In the genomic region with DNA sequence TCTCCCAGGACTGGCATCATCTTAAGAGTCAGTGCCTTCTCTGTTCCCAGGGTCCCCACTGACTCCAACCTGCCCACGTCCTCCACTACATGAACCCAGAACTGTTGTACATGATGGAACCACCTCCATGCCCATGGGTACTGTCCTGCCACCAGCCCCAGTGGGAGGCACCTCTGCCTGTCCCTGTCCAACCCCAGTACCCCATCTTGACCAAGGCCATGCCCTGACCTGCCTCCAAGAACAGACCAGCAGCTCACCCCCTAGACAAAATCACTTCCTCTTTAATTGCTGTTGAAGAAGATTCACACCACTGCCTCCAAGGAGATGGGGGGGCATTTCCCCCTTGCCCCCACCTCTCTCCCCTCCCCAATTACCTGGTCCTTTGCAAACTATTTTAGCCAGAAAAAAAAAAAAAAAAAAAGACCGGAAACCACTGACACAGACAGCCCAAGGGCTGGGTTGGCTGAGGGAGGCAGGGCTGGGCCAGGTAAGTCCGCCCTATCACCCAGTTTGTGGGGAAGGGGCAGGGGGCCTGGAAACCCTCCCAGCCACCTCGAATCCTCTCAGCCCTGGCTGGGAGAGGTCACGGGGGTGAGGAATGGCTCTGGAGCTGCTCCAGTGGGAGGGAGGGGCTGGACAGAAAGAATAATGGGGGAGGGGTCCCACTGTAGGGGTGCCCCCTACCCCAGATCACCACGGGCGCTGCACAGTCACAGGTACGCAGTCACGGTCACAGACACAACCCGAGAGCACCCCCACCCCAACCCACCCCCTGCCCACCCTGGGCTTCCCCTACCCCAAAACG, we compare ENCODE assay signal across 12 cellular contexts. TPM values are rescaled to one million over a fixed set of nuclear protein-coding genes. Genes with fewer than 3 reads are reported as not detected.
DNase-seq lines count a peak whose midpoint lies in the region; TF ChIP-seq lines count a peak whose summit lies in the region.
"Had no signal": no experiment of that assay in that cellular context is flagged by ENCODE, and none has a peak within 500 bp of the region (broad histone marks: within the 10 kb centered on the region; RNA-seq: fewer than 3 reads in every experiment).

No MANE protein-coding gene starts in this region.

- peaks cover 2% of the 10 kb centered on the region for H3K36me3 Mint-ChIP-seq in activated naive CD8-positive, alpha-beta T cell
- peaks cover 18% of the 10 kb centered on the region for H3K36me3 Mint-ChIP-seq in activated naive CD8-positive, alpha-beta T cell treated with anti-CD3 and anti-CD28 coated beads for 36 hours
- H3K36me3 Mint-ChIP-seq in IgD-negative memory B cell (peaks cover 6% of the 10 kb centered on the region), endodermal cell (ENCODE audit: low read depth) (peaks cover 20% of the 10 kb centered on the region)
- H3K36me3 Mint-ChIP-seq in activated T-helper 2 cell treated with anti-CD3 and anti-CD28 coated beads, Interferon-gamma antibody, Interleukin-2, Interleukin-4, amounts not matched to agents 10 μg/mL and 5 μg/mL and 100 μg/mL, durations not matched to agents 14 hours and 24 hours and 36 hours (ENCODE audit: low read depth): peaks cover 39% of the 10 kb centered on the region

- no peak overlapping the region for H3K4me3 Mint-ChIP-seq in activated naive CD8-positive, alpha-beta T cell
- H3K4me3 Mint-ChIP-seq in activated naive CD8-positive, alpha-beta T cell treated with anti-CD3 and anti-CD28 coated beads for 36 hours: no peak overlapping the region
- peak overlapping the region in 3 of 4 donors; percentile 6 to 79 (median 72) for H3K4me3 Mint-ChIP-seq in IgD-negative memory B cell
- H3K4me3 Mint-ChIP-seq in endodermal cell: no peak overlapping the region
- H3K4me3 Mint-ChIP-seq in activated T-helper 2 cell treated with anti-CD3 and anti-CD28 coated beads, Interferon-gamma antibody, Interleukin-2, Interleukin-4, amounts not matched to agents 10 μg/mL and 5 μg/mL and 100 μg/mL, durations not matched to agents 14 hours and 24 hours and 36 hours (ENCODE audit: low read depth): no peak overlapping the region
- H3K4me3 Mint-ChIP-seq: activated naive CD4-positive, alpha-beta T cell treated with anti-CD3 and anti-CD28 coated beads, Interleukin-2, amount 10 ng/mL, durations not matched to agents 7 days and 5 days had no signal

- no peaks in the 10 kb centered on the region for H3K27me3 Mint-ChIP-seq in activated naive CD8-positive, alpha-beta T cell
- no peaks in the 10 kb centered on the region for H3K27me3 Mint-ChIP-seq in activated naive CD8-positive, alpha-beta T cell treated with anti-CD3 and anti-CD28 coated beads for 36 hours
- H3K27me3 Mint-ChIP-seq in IgD-negative memory B cell: no peaks in the 10 kb centered on the region
- peaks cover 74% of the 10 kb centered on the region for H3K27me3 Mint-ChIP-seq in endodermal cell (ENCODE audit: insufficient read depth)
- H3K27me3 Mint-ChIP-seq in activated T-helper 2 cell treated with anti-CD3 and anti-CD28 coated beads, Interferon-gamma antibody, Interleukin-2, Interleukin-4, amounts not matched to agents 10 μg/mL and 5 μg/mL and 100 μg/mL, durations not matched to agents 14 hours and 24 hours and 36 hours (ENCODE audit: low read depth): no peaks in the 10 kb centered on the region
- H3K27me3 Mint-ChIP-seq: activated naive CD4-positive, alpha-beta T cell treated with anti-CD3 and anti-CD28 coated beads, Interleukin-2, amount 10 ng/mL, durations not matched to agents 7 days and 5 days had no signal

- H3K4me1 ChIP-seq in endodermal cell (ENCODE audit: control insufficient read depth, insufficient read depth, low read length): no peaks in the 10 kb centered on the region
- peaks cover 27% of the 10 kb centered on the region for H3K4me1 ChIP-seq in suprapubic skin

- no peak for TF ChIP-seq CTCF in endodermal cell (conservative IDR thresholded peaks at IDR 0.05)
- no peak for TF ChIP-seq CTCF in suprapubic skin (IDR thresholded peaks at IDR 0.05)

- H3K9me3 ChIP-seq in endodermal cell (ENCODE audit: control insufficient read depth, low read length): no peaks in the 10 kb centered on the region
- H3K9me3 ChIP-seq in suprapubic skin: no peaks in the 10 kb centered on the region

- DNase-seq in activated naive CD8-positive, alpha-beta T cell treated with anti-CD3 and anti-CD28 coated beads for 36 hours: no peak
- DNase-seq in endodermal cell (peak; percentile 42), suprapubic skin (ENCODE audit: low spot score in 2 of 2) (no peak), NCI-H1694 (lab: John Stamatoyannopoulos, UW) (no peak), hepatic stellate cell (ENCODE audit: low spot score) (no peak)
- no peak for DNase-seq in activated T-helper 2 cell treated with anti-CD3 and anti-CD28 coated beads, Interferon-gamma antibody, Interleukin-2, Interleukin-4, amounts not matched to agents 10 μg/mL and 5 μg/mL and 100 μg/mL, durations not matched to agents 14 hours and 24 hours and 36 hours (ENCODE audit: low spot score)
- DNase-seq: Karpas-422; NK-92 treated with Interleukin-12 subunit alpha and Interleukin-12 subunit beta, amount 100 ng/mL, for 24 hours; stimulated activated naive CD4-positive, alpha-beta T cell treated with Interleukin-2 at 50 U/mL for 16 hours had no signal

- peaks cover 16% of the 10 kb centered on the region for H3K4me1 Mint-ChIP-seq in activated naive CD8-positive, alpha-beta T cell (ENCODE audit: low read depth)
- peaks cover 4% of the 10 kb centered on the region for H3K4me1 Mint-ChIP-seq in activated naive CD8-positive, alpha-beta T cell treated with anti-CD3 and anti-CD28 coated beads for 36 hours
- H3K4me1 Mint-ChIP-seq in IgD-negative memory B cell (peaks cover 8 to 16% (median 15%) of the 10 kb centered on the region in 3 donors), endodermal cell (peaks cover 4% of the 10 kb centered on the region)
- no peaks in the 10 kb centered on the region for H3K4me1 Mint-ChIP-seq in activated T-helper 2 cell treated with anti-CD3 and anti-CD28 coated beads, Interferon-gamma antibody, Interleukin-2, Interleukin-4, amounts not matched to agents 10 μg/mL and 5 μg/mL and 100 μg/mL, durations not matched to agents 14 hours and 24 hours and 36 hours (ENCODE audit: low read depth)

- intact Hi-C loops in activated T-helper 2 cell treated with anti-CD3 and anti-CD28 coated beads, Interferon-gamma antibody, Interleukin-2, Interleukin-4, amounts not matched to agents 10 μg/mL and 5 μg/mL and 100 μg/mL, durations not matched to agents 14 hours and 24 hours and 36 hours (cut with micrococcal nuclease): no loop called here

- no peak for TF ChIP-seq POLR2A in suprapubic skin (IDR thresholded peaks at IDR 0.05)

- no peak overlapping the region for H3K4me3 ChIP-seq in endodermal cell (ENCODE audit: low read length)
- peak overlapping the region; percentile 82 for H3K4me3 ChIP-seq in suprapubic skin

- peaks cover 75% of the 10 kb centered on the region for H3K27me3 ChIP-seq in endodermal cell (ENCODE audit: control insufficient read depth, insufficient read depth, low read length, poor library complexity, severe bottlenecking)
- H3K27me3 ChIP-seq in suprapubic skin: no peaks in the 10 kb centered on the region

- WGBS in endodermal cell (ENCODE audit: insufficient coverage in 1 of 2, insufficient read length in 1 of 2), 2 experiments: 56 to 100% methylated on average over 1 to 5 of the region's 11 CpGs
- 50% methylated on average over 11 of the region's 11 CpGs for WGBS in suprapubic skin

- H3K36me3 ChIP-seq in endodermal cell (ENCODE audit: control insufficient read depth, insufficient read depth, low read length) (peaks cover 8% of the 10 kb centered on the region), suprapubic skin (peaks cover 20% of the 10 kb centered on the region)

- no peak overlapping the region for H3K9ac ChIP-seq in endodermal cell (ENCODE audit: extremely low read depth, low read length, poor library complexity, severe bottlenecking)

- H3K27ac Mint-ChIP-seq in activated naive CD8-positive, alpha-beta T cell: peak overlapping the region; percentile 50
- H3K27ac Mint-ChIP-seq in activated naive CD8-positive, alpha-beta T cell treated with anti-CD3 and anti-CD28 coated beads for 36 hours: no peak overlapping the region
- H3K27ac Mint-ChIP-seq in IgD-negative memory B cell: peak overlapping the region; percentile 44 to 73 (median 59)
- H3K27ac Mint-ChIP-seq in endodermal cell: no peak overlapping the region
- H3K27ac Mint-ChIP-seq in activated T-helper 2 cell treated with anti-CD3 and anti-CD28 coated beads, Interferon-gamma antibody, Interleukin-2, Interleukin-4, amounts not matched to agents 10 μg/mL and 5 μg/mL and 100 μg/mL, durations not matched to agents 14 hours and 24 hours and 36 hours: no peak overlapping the region

- no peaks in the 10 kb centered on the region for H3K9me3 Mint-ChIP-seq in activated naive CD8-positive, alpha-beta T cell (ENCODE audit: low read depth)
- H3K9me3 Mint-ChIP-seq in activated naive CD8-positive, alpha-beta T cell treated with anti-CD3 and anti-CD28 coated beads for 36 hours: no peaks in the 10 kb centered on the region
- H3K9me3 Mint-ChIP-seq in IgD-negative memory B cell (no peaks in the 10 kb centered on the region), endodermal cell (peaks cover 2% of the 10 kb centered on the region)
- H3K9me3 Mint-ChIP-seq in activated T-helper 2 cell treated with anti-CD3 and anti-CD28 coated beads, Interferon-gamma antibody, Interleukin-2, Interleukin-4, amounts not matched to agents 10 μg/mL and 5 μg/mL and 100 μg/mL, durations not matched to agents 14 hours and 24 hours and 36 hours: no peaks in the 10 kb centered on the region
- H3K9me3 Mint-ChIP-seq: activated naive CD4-positive, alpha-beta T cell treated with anti-CD3 and anti-CD28 coated beads, Interleukin-2, amount 10 ng/mL, durations not matched to agents 7 days and 5 days had no signal

- H3K27ac ChIP-seq in endodermal cell (ENCODE audit: low read depth, low read length) (no peak overlapping the region), suprapubic skin (no peak overlapping the region)

- no peak for TF ChIP-seq EP300 in suprapubic skin (IDR thresholded peaks at IDR 0.05)

RNA-seq across cellular contexts. Expression of a gene that starts 13.4 kb away (rescaled TPM):
- total RNA-seq in activated naive CD8-positive, alpha-beta T cell treated with anti-CD3 and anti-CD28 coated beads for 36 hours: 10 to 100 TPM; 22.6 to 23.8 TPM
- 4.1 TPM for polyA plus RNA-seq in IgD-negative memory B cell
- total RNA-seq in endodermal cell: under 1 TPM in 1 of 2 donors, not detected in 1; 0.44 TPM
- polyA plus RNA-seq in endodermal cell (2013, experiment 1 of 2): 4.9 TPM
- polyA plus RNA-seq in endodermal cell (2013, experiment 2 of 2): 3.9 TPM
- total RNA-seq in suprapubic skin: 1 to 10 TPM in 3 of 4 donors, under 1 TPM in 1; 0.45 to 1.4 (median 1.3) TPM
- 28.9 and 29.0 TPM in 2 replicates for total RNA-seq in activated T-helper 2 cell treated with anti-CD3 and anti-CD28 coated beads, Interferon-gamma antibody, Interleukin-2, Interleukin-4, amounts not matched to agents 10 μg/mL and 5 μg/mL and 100 μg/mL, durations not matched to agents 14 hours and 24 hours and 36 hours

RNA-seq across cellular contexts. Expression of a gene that starts 19.7 kb away (rescaled TPM):
- total RNA-seq in activated naive CD8-positive, alpha-beta T cell treated with anti-CD3 and anti-CD28 coated beads for 36 hours: 1 to 10 TPM; 5.7 TPM
- polyA plus RNA-seq in IgD-negative memory B cell: 52.8 TPM
- total RNA-seq in endodermal cell: 10 to 100 TPM; 21.7 to 27.8 TPM
- polyA plus RNA-seq in endodermal cell (2013, experiment 1 of 2): 36.0 TPM
- polyA plus RNA-seq in endodermal cell (2013, experiment 2 of 2): 29.0 TPM
- total RNA-seq in suprapubic skin: 10 to 100 TPM; 29.8 to 54.7 (median 36.8) TPM
- 23.9 and 27.0 TPM in 2 replicates for total RNA-seq in activated T-helper 2 cell treated with anti-CD3 and anti-CD28 coated beads, Interferon-gamma antibody, Interleukin-2, Interleukin-4, amounts not matched to agents 10 μg/mL and 5 μg/mL and 100 μg/mL, durations not matched to agents 14 hours and 24 hours and 36 hours

RNA-seq across cellular contexts. Expression of a gene that starts 27.0 kb away (rescaled TPM):
- 100 to 1,000 TPM; 275 to 304 TPM for total RNA-seq in activated naive CD8-positive, alpha-beta T cell treated with anti-CD3 and anti-CD28 coated beads for 36 hours
- 77.4 TPM for polyA plus RNA-seq in IgD-negative memory B cell
- 100 to 1,000 TPM; 144 to 186 TPM for total RNA-seq in endodermal cell
- polyA plus RNA-seq in endodermal cell (2013, experiment 1 of 2): 157 TPM
- 137 TPM for polyA plus RNA-seq in endodermal cell (2013, experiment 2 of 2)
- 10 to 100 TPM; 35.7 to 82.3 (median 47.0) TPM for total RNA-seq in suprapubic skin
- 180 and 201 TPM in 2 replicates for total RNA-seq in activated T-helper 2 cell treated with anti-CD3 and anti-CD28 coated beads, Interferon-gamma antibody, Interleukin-2, Interleukin-4, amounts not matched to agents 10 μg/mL and 5 μg/mL and 100 μg/mL, durations not matched to agents 14 hours and 24 hours and 36 hours

RNA-seq across cellular contexts. Expression of a gene that starts 29.8 kb away (rescaled TPM):
- 10 to 100 TPM; 18.2 to 19.2 TPM for total RNA-seq in activated naive CD8-positive, alpha-beta T cell treated with anti-CD3 and anti-CD28 coated beads for 36 hours
- polyA plus RNA-seq in IgD-negative memory B cell: 11.9 TPM
- 10 to 100 TPM; 13.6 to 15.8 TPM for total RNA-seq in endodermal cell
- polyA plus RNA-seq in endodermal cell (2013, experiment 1 of 2): 10.2 TPM
- 7.9 TPM for polyA plus RNA-seq in endodermal cell (2013, experiment 2 of 2)
- total RNA-seq in suprapubic skin: 10 to 100 TPM; 10.2 to 26.6 (median 13.1) TPM
- total RNA-seq in activated T-helper 2 cell treated with anti-CD3 and anti-CD28 coated beads, Interferon-gamma antibody, Interleukin-2, Interleukin-4, amounts not matched to agents 10 μg/mL and 5 μg/mL and 100 μg/mL, durations not matched to agents 14 hours and 24 hours and 36 hours: 24.7 and 26.2 TPM in 2 replicates

RNA-seq across cellular contexts. Expression of a gene that starts 31.2 kb away (rescaled TPM):
- total RNA-seq in activated naive CD8-positive, alpha-beta T cell treated with anti-CD3 and anti-CD28 coated beads for 36 hours: 10 to 100 TPM; 53.7 to 59.8 TPM
- polyA plus RNA-seq in IgD-negative memory B cell: 70.4 TPM
- total RNA-seq in endodermal cell (100 to 1,000 TPM; 108 to 142 TPM), suprapubic skin (100 to 1,000 TPM; 165 to 282 (median 236) TPM)
- 114 TPM for polyA plus RNA-seq in endodermal cell (2013, experiment 1 of 2)
- 101 TPM for polyA plus RNA-seq in endodermal cell (2013, experiment 2 of 2)
- 97.4 and 99.1 TPM in 2 replicates for total RNA-seq in activated T-helper 2 cell treated with anti-CD3 and anti-CD28 coated beads, Interferon-gamma antibody, Interleukin-2, Interleukin-4, amounts not matched to agents 10 μg/mL and 5 μg/mL and 100 μg/mL, durations not matched to agents 14 hours and 24 hours and 36 hours

Comparison
In these comparisons a context has a peak if more than half of its experiments do, and no peak if none do; other contexts are left out.
1. H3K27ac Mint-ChIP-seq: peak in activated naive CD8-positive, alpha-beta T cell (single experiment) and IgD-negative memory B cell (3 of 3); none in activated naive CD8-positive, alpha-beta T cell treated with anti-CD3 and anti-CD28 coated beads for 36 hours (single experiment), endodermal cell (single experiment) and activated T-helper 2 cell treated with anti-CD3 and anti-CD28 coated beads, Interferon-gamma antibody, Interleukin-2, Interleukin-4, amounts not matched to agents 10 μg/mL and 5 μg/mL and 100 μg/mL, durations not matched to agents 14 hours and 24 hours and 36 hours (single experiment).
2. H3K4me3 Mint-ChIP-seq: peak in IgD-negative memory B cell (3 of 4); none in activated naive CD8-positive, alpha-beta T cell (single experiment), activated naive CD8-positive, alpha-beta T cell treated with anti-CD3 and anti-CD28 coated beads for 36 hours (single experiment), endodermal cell (single experiment) and activated T-helper 2 cell treated with anti-CD3 and anti-CD28 coated beads, Interferon-gamma antibody, Interleukin-2, Interleukin-4, amounts not matched to agents 10 μg/mL and 5 μg/mL and 100 μg/mL, durations not matched to agents 14 hours and 24 hours and 36 hours (single experiment).
3. RNA of a gene that starts 13.4 kb away (total RNA-seq): 28.9 to 29.0 TPM in activated T-helper 2 cell treated with anti-CD3 and anti-CD28 coated beads, Interferon-gamma antibody, Interleukin-2, Interleukin-4, amounts not matched to agents 10 μg/mL and 5 μg/mL and 100 μg/mL, durations not matched to agents 14 hours and 24 hours and 36 hours and 22.6 to 23.8 TPM in activated naive CD8-positive, alpha-beta T cell treated with anti-CD3 and anti-CD28 coated beads for 36 hours; 0.45 to 1.4 TPM in suprapubic skin and 0.44 TPM in endodermal cell; every median in the first group is over 4 times any median in the second.